Comparison of ENCODE assay signal across 9 cellular contexts in the genomic region with DNA sequence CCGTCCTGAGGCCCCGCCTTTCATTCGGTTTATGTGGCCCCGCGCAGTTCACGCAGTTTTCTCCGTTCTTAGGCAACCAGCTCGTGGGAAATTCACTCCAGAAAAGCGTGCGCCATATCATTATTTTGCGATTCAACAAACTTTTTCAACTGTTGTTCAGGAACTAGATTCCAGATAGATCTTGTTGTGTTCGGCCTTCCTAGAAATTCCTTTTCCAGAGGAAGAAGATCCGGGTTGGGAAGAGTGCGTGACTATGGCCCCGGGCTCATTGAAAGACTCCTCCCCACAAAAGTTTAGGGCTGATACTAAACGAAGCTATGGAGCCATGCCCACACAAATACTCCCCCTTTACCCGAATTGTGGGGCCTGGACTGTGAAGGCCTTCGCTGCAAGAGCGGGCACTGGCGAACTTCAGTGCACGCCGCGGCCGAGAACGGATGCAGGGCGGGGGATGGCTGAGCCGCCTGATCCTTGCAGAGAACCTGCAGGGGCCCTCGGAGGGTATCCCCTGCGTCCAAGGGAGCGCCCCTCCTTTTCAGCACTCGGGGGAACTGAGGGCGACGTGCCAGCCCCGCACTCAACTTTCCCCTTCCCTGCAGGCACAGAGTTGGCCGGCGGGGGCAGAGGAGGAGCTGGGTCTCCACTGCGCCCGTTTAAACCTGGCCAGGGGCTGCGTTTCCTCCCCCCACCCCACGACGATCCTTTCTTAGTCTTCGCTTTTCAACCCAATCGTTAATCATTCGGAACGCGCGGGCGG. TPM values are rescaled to one million over a fixed set of nuclear protein-coding genes. Genes with fewer than 3 reads are reported as not detected.
DNase-seq lines count a peak whose midpoint lies in the region; ATAC-seq and TF ChIP-seq lines count a peak whose summit lies in the region.
"Had no signal": no experiment of that assay in that cellular context is flagged by ENCODE, and none has a peak within 500 bp of the region (broad histone marks: within the 10 kb centered on the region; RNA-seq: fewer than 3 reads in every experiment).

No MANE protein-coding gene starts in this region.

- H3K36me3 Mint-ChIP-seq in CD4-positive, alpha-beta T cell (ENCODE audit: low read depth): peaks cover 14% of the 10 kb centered on the region

- H3K9me3 ChIP-seq in CD4-positive, alpha-beta T cell (ENCODE audit: control insufficient read depth, low read length): peaks cover 11% of the 10 kb centered on the region
- H3K9me3 ChIP-seq in neuron (ENCODE audit: low read length): peaks cover 2% of the 10 kb centered on the region
- H3K9me3 ChIP-seq: thyroid gland had no signal

- H3K36me3 ChIP-seq in neuron (ENCODE audit: insufficient read depth, low read length): peaks cover 11% of the 10 kb centered on the region
- H3K36me3 ChIP-seq: thyroid gland had no signal

- H3K27ac ChIP-seq in CD4-positive, alpha-beta T cell (ENCODE audit: low read depth, low read length): no peak overlapping the region
- H3K27ac ChIP-seq in dorsolateral prefrontal cortex: peak overlapping the region in 25 of 59 donors; percentile 14 to 70 (median 49)
- H3K27ac ChIP-seq: thyroid gland had no signal

- H3K4me1 Mint-ChIP-seq in CD4-positive, alpha-beta T cell (ENCODE audit: low read depth): peaks cover 10% of the 10 kb centered on the region

- peak overlapping the region; percentile 80 for H2AFZ ChIP-seq in neuron (ENCODE audit: low read depth, low read length)

- H3K27ac Mint-ChIP-seq in CD4-positive, alpha-beta T cell: no peak overlapping the region

- in situ Hi-C loops in GM13977 (cut with MboI; ENCODE audit: low pct_unique_long_range_greater_than_20kb, low sequenced_read_pairs, unreplicated experiment): no loop called here

- POLR2A ChIA-PET in CD4-positive, alpha-beta T cell (lab: Charles Lee): no interaction called here

- DNase-seq in CD4-positive, alpha-beta T cell: no peak
- DNase-seq in GM13977 (ENCODE audit: low spot score): peak; percentile 36
- no peak for DNase-seq in dorsolateral prefrontal cortex
- DNase-seq in NCI-H1417 (lab: John Stamatoyannopoulos, UW): no peak
- DNase-seq in AG20443 (ENCODE audit: low spot score): no peak
- no peak for DNase-seq in activated CD8-positive, alpha-beta memory T cell treated with anti-CD3 and anti-CD28 coated beads, Interleukin-2, amount 50 U/mL, for 4 hours
- DNase-seq in erythroblast (lab: John Stamatoyannopoulos, UW): no peak

- CTCF ChIA-PET in CD4-positive, alpha-beta T cell (lab: Charles Lee): no interaction called here

- intact Hi-C loops in CD4-positive, alpha-beta T cell (cut with DNase I, micrococcal nuclease): no loop called here
- intact Hi-C loops in dorsolateral prefrontal cortex (cut with DNase I): loop anchor here in 1 of 2 donors (10.0 kb wide), 1 partner anchor 91 kb away; no protein-coding TSS in a partner anchor

- peaks cover 22% of the 10 kb centered on the region for H3K4me1 ChIP-seq in neuron (ENCODE audit: insufficient read depth, low read length)

- peak; percentile 9 for ATAC-seq in CD4-positive, alpha-beta T cell (ENCODE audit: poor library complexity)

- no peak for TF ChIP-seq POLR2A in erythroblast (IDR thresholded peaks at IDR 0.05; ENCODE audit: low read length)

- H3K27me3 ChIP-seq in CD4-positive, alpha-beta T cell (ENCODE audit: control insufficient read depth, insufficient read depth, low read length): peaks cover 74% of the 10 kb centered on the region
- H3K27me3 ChIP-seq in dorsolateral prefrontal cortex: peaks cover 4 to 95% (median 83%) of the 10 kb centered on the region in 45 donors
- H3K27me3 ChIP-seq in neuron (ENCODE audit: insufficient read depth, low read length): peaks cover 8% of the 10 kb centered on the region

- H3K4me3 ChIP-seq in dorsolateral prefrontal cortex (peak overlapping the region in 56 of 59 donors; percentile 7 to 64 (median 44)), neuron (ENCODE audit: low read length) (peak overlapping the region; percentile 99)
- H3K4me3 ChIP-seq: thyroid gland had no signal

- no peak for TF ChIP-seq CTCF in CD4-positive, alpha-beta T cell (IDR thresholded peaks at IDR 0.05)
- TF ChIP-seq CTCF in GM13977 (IDR thresholded peaks at IDR 0.05; ENCODE audit: extremely low read depth, insufficient read depth, missing control alignments): no peak
- TF ChIP-seq CTCF in dorsolateral prefrontal cortex (IDR thresholded peaks at IDR 0.05 in 54 of 56, conservative IDR thresholded peaks at IDR 0.05 in 2 of 56; ENCODE audit: low read depth in 1 of 56, partially characterized antibody in 56 of 56): peak in 4 of 56 donors; percentile 2 to 16 (median 11)

- peak overlapping the region; percentile 72 for H3K4me3 Mint-ChIP-seq in CD4-positive, alpha-beta T cell

- H3K27me3 Mint-ChIP-seq in CD4-positive, alpha-beta T cell: peaks cover 70% of the 10 kb centered on the region

- H3K9me3 Mint-ChIP-seq in CD4-positive, alpha-beta T cell: no peaks in the 10 kb centered on the region

RNA-seq across cellular contexts. Expression of a gene that starts 0.9 kb away (rescaled TPM):
- total RNA-seq in CD4-positive, alpha-beta T cell: not detected
- total RNA-seq in dorsolateral prefrontal cortex: 1 to 10 TPM; 1.9 to 8.0 (median 4.2) TPM
